Comparison of ENCODE assay signal across 9 cellular contexts in the genomic region with DNA sequence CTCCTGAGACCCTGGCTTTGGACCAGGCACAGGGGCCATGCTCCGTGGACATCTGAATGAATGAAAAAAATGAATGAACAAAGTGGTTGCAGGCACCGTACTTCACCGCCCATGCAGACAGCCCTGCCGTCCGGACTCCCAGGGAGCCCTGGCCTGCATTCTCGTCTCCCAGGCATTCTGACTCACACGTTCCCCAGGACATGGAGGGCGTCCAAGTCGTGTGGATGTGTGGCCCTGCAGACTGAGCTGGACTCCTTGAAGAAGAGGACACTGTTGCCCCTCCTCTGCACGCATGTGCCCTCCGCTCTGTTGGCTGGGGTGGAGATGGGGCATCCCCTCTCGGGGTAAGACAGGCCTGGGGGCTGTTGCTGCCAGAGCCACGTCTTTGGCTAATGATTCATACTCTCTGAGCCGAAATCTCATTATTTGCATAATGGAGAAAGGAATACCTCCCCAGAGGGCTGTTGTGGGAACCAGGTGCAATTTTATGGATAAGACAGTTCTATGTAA. TPM values are rescaled to one million over a fixed set of nuclear protein-coding genes. Genes with fewer than 3 reads are reported as not detected.
DNase-seq lines count a peak whose midpoint lies in the region; ATAC-seq and TF ChIP-seq lines count a peak whose summit lies in the region.
"Had no signal": no experiment of that assay in that cellular context is flagged by ENCODE, and none has a peak within 500 bp of the region (broad histone marks: within the 10 kb centered on the region; RNA-seq: fewer than 3 reads in every experiment).

No MANE protein-coding gene starts in this region.

- peak overlapping the region; percentile 7 for H3K27ac ChIP-seq in epithelial cell of prostate

- ATAC-seq in GM21360 (IDR thresholded peaks at IDR 0.05; ENCODE audit: unreplicated experiment) (no peak), GM21381 (IDR thresholded peaks at IDR 0.05; ENCODE audit: unreplicated experiment) (no peak)
- no peak for ATAC-seq in activated CD4-positive, CD25-positive, alpha-beta regulatory T cell treated with anti-CD3 and anti-CD28 coated beads, Interleukin-2, amount 50 U/mL, for 24 hours
- ATAC-seq: K562 had no signal

- H3K9me3 ChIP-seq in BE2C = no peaks in the 10 kb centered on the region

- DNase-seq in BE2C (peak; percentile 64), NCI-H2107 (lab: John Stamatoyannopoulos, UW) (peak; percentile 65), epithelial cell of prostate (ENCODE audit: low read depth, low spot score) (peak; percentile 22), occipital lobe (lab: John Stamatoyannopoulos, UW) (peak; percentile 29), foreskin melanocyte (no peak)

- H3K4me3 ChIP-seq in BE2C (ENCODE audit: low read depth, low read length) = no peak overlapping the region
- H3K4me3 ChIP-seq: K562 had no signal

- no peaks in the 10 kb centered on the region for H3K27me3 ChIP-seq in BE2C

- no peaks in the 10 kb centered on the region for H3K36me3 ChIP-seq in BE2C

- peaks cover 10% of the 10 kb centered on the region for H3K4me1 ChIP-seq in BE2C

- no peak for TF ChIP-seq CTCF in BE2C (IDR thresholded peaks at IDR 0.05; ENCODE audit: low read depth, low read length)

RNA-seq across cellular contexts. Expression of gene RTL6, which starts 49.7 kb away (rescaled TPM):
- polyA plus RNA-seq in BE2C (2012; ENCODE audit: insufficient read depth, insufficient read length, low read depth) = 28.1 TPM
- total RNA-seq in occipital lobe = 62.2 TPM
